Comparison of ENCODE assay signal across 10 cellular contexts in the genomic region with DNA sequence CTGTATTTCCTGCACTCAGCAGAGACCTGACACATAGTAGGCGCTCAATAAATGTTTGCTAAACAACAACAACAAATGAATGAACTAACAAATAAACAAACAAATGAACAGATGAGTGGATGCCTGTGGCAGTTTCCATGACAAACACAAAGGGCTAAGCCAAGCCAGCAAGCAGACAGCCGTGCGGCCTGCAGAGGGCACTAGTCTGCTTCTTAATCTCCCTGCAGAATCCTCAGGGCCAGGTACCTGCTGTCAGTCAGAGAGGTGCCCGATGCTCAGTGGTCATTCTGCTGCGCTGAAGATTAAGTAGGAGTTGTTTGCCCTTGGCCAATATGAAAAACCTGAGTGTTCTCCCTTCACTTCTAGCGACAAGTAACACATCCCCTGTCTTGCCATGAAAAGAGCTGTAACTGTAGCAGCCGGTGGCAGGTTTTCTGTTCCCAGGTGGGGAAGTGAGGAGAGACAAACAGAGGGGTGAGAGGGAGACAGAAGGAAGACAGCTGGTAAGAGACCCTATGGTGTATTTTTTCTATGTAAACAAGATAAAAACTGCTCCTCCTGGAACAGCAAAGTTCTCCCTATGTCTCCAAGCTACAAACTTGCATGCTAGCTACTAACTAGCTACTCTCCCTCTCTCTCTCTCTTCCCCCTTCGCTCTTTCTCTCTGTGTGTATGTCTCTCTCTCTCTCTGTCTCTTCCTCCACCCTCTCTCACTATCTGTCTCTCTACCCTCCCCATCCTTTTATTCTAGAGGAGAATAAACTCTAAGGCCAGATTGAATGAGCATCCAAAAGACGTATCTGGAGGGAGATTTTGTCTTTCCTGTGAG. TPM values are rescaled to one million over a fixed set of nuclear protein-coding genes. Genes with fewer than 3 reads are reported as not detected.
DNase-seq lines count a peak whose midpoint lies in the region; ATAC-seq, FAIRE-seq and TF ChIP-seq lines count a peak whose summit lies in the region.
"Had no signal": no experiment of that assay in that cellular context is flagged by ENCODE, and none has a peak within 500 bp of the region (broad histone marks: within the 10 kb centered on the region; RNA-seq: fewer than 3 reads in every experiment).

Gene MC3R, plus strand, starts transcription at position 779 of the 829 bp plus-strand sequence. CDS start 112 bp downstream, outside the sequence.

- H3K36me3 Mint-ChIP-seq in T-cell = no peaks in the 10 kb centered on the region
- no peaks in the 10 kb centered on the region for H3K36me3 Mint-ChIP-seq in stimulated activated effector memory CD8-positive, alpha-beta T cell treated with anti-CD3 and anti-CD28 coated beads, Interleukin-12 subunit alpha, Interleukin-12 subunit beta, amount 100 ng/mL, for 72 hours

- H3K79me2 ChIP-seq in MM.1S (ENCODE audit: low read length) = no peaks in the 10 kb centered on the region
- no peaks in the 10 kb centered on the region for H3K79me2 ChIP-seq in HepG2 (ENCODE audit: insufficient read depth, low read length)

- no peak within 1 kb of the TSS for H3K9ac ChIP-seq in MM.1S (ENCODE audit: low read length)
- H3K9ac ChIP-seq in HepG2 (ENCODE audit: insufficient read depth, low read depth, low read length) = no peak within 1 kb of the TSS

- no peak within 1 kb of the TSS for H3K4me3 Mint-ChIP-seq in T-cell
- H3K4me3 Mint-ChIP-seq in stimulated activated effector memory CD8-positive, alpha-beta T cell treated with anti-CD3 and anti-CD28 coated beads, Interleukin-12 subunit alpha, Interleukin-12 subunit beta, amount 100 ng/mL, for 72 hours = no peak within 1 kb of the TSS

- 11% methylated on average over 9 of the region's 9 CpGs for WGBS in HepG2 (ENCODE audit: low lambda C conversion rate)

- intact Hi-C loops in breast epithelium (cut with DNase I; ENCODE audit: low total_unique reads) = no loop called here
- intact Hi-C loops in HepG2 (cut with micrococcal nuclease; ENCODE audit: unreplicated experiment) = loop anchor here (1.0 to 5.0 kb wide), 5 partner anchors 97 to 1581 kb away; partner anchors contain the start of genes AURKA and CSTF1

- H3K9me3 Mint-ChIP-seq in T-cell = no peaks in the 10 kb centered on the region
- H3K9me3 Mint-ChIP-seq in stimulated activated effector memory CD8-positive, alpha-beta T cell treated with anti-CD3 and anti-CD28 coated beads, Interleukin-12 subunit alpha, Interleukin-12 subunit beta, amount 100 ng/mL, for 72 hours = no peaks in the 10 kb centered on the region

- CTCF ChIA-PET in T-cell (lab: Charles Lee) = no interaction called here
- CTCF ChIA-PET in HepG2 (lab: Yijun Ruan, JAX; ENCODE audit: low intra/inter-chr PET ratio, low total read pairs) = interaction anchor here (0.8 to 1.9 kb wide), 5 partner anchors 9 to 1567 kb away, joined by 3 to 13 read pairs (median 4); no protein-coding TSS in a partner anchor

- H3K4me1 Mint-ChIP-seq in T-cell = no peaks in the 10 kb centered on the region
- H3K4me1 Mint-ChIP-seq in stimulated activated effector memory CD8-positive, alpha-beta T cell treated with anti-CD3 and anti-CD28 coated beads, Interleukin-12 subunit alpha, Interleukin-12 subunit beta, amount 100 ng/mL, for 72 hours = no peaks in the 10 kb centered on the region

- DNase-seq in DMS153 treated with DMSO at 0.1 percent for 48 hours (lab: John Stamatoyannopoulos, UW; ENCODE audit: unreplicated experiment) (peak; percentile 49), MM.1S (peak; percentile 67), T-cell (peak in 24 of 34 experiments; percentile 3 to 34 (median 20)), breast epithelium (ENCODE audit: low spot score in 2 of 2) (peak; percentile 40 to 60), HepG2 (ENCODE audit: low spot score) (peak; percentile 68), GM19240 (ENCODE audit: insufficient read length, low spot score) (no peak)
- peak; percentile 3 to 52 for DNase-seq in stimulated activated effector memory CD8-positive, alpha-beta T cell treated with anti-CD3 and anti-CD28 coated beads, Interleukin-12 subunit alpha, Interleukin-12 subunit beta, amount 100 ng/mL, for 72 hours (ENCODE audit: low spot score in 2 of 2)

- H3K9me3 ChIP-seq in MM.1S (replicated peaks; ENCODE audit: insufficient read depth, low read length) = no peaks in the 10 kb centered on the region
- H3K9me3 ChIP-seq in breast epithelium = no peaks in the 10 kb centered on the region
- no peaks in the 10 kb centered on the region for H3K9me3 ChIP-seq in HepG2 (ENCODE audit: low read length)

- BruUV-seq in HepG2 (replicated peaks; lab: Mats Ljungman, UMichigan) = no TSS peak

- peak; percentile 87 for TF ChIP-seq CTCF in MM.1S (IDR thresholded peaks at IDR 0.05; ENCODE audit: low read length)
- peak in 2 of 3 donors; percentile 39 to 49 for TF ChIP-seq CTCF in breast epithelium (IDR thresholded peaks at IDR 0.05)
- TF ChIP-seq CTCF in HepG2 (CRISPR knock-in tag; IDR thresholded peaks at IDR 0.05) = peak; percentile 94

- H2AFZ ChIP-seq in MM.1S (ENCODE audit: low read length) (no peak within 1 kb of the TSS), HepG2 (ENCODE audit: low read length) (no peak within 1 kb of the TSS)

- no peaks in the 10 kb centered on the region for H3K27me3 ChIP-seq in MM.1S (replicated peaks; ENCODE audit: insufficient read depth, low read length)
- peaks cover 0 to 36% of the 10 kb centered on the region in 2 donors for H3K27me3 ChIP-seq in breast epithelium
- peaks cover 0 to 3% of the 10 kb centered on the region in 2 experiments; a peak in 1 of 5 replicates for H3K27me3 ChIP-seq in HepG2 (ENCODE audit: control insufficient read depth in 1 of 2, insufficient read depth in 2 of 2, low read length in 2 of 2)

- TF ChIP-seq POLR2A in breast epithelium (IDR thresholded peaks at IDR 0.05) (no peak), HepG2 (IDR thresholded peaks at IDR 0.05; ENCODE audit: insufficient read depth in 1 of 2, low read depth in 2 of 2, low read length in 2 of 2) (no peak)

- in situ Hi-C loops in HepG2 (cut with HindIII; ENCODE audit: extremely low pct_ligation_motif_present, low pct_unique_long_range_greater_than_20kb) = loop anchor here (10.0 kb wide), 1 partner anchor 107 kb away; the partner anchor contains the start of gene FAM210B

- H3K4me1 ChIP-seq in MM.1S (ENCODE audit: low read length) (0 out of 2 replicates have a peak, but pooled peaks cover 5% of the 10 kb centered on the region), breast epithelium (no peaks in the 10 kb centered on the region), HepG2 (ENCODE audit: insufficient read depth, low read length) (no peaks in the 10 kb centered on the region)

- H4K20me1 ChIP-seq in MM.1S (ENCODE audit: insufficient read depth, low read length) = no peaks in the 10 kb centered on the region
- no peaks in the 10 kb centered on the region; the same call in 1 of the 2 replicates for H4K20me1 ChIP-seq in HepG2 (ENCODE audit: insufficient read depth, low read length)

- H3K36me3 ChIP-seq in MM.1S (replicated peaks; ENCODE audit: insufficient read depth, low read length) (no peaks in the 10 kb centered on the region), breast epithelium (no peaks in the 10 kb centered on the region), HepG2 (replicated peaks in 1 of 2; ENCODE audit: control insufficient read depth in 1 of 2, insufficient read depth in 2 of 2, low read length in 2 of 2) (no peaks in the 10 kb centered on the region)

- TF ChIP-seq RAD21 in HepG2 (CRISPR knock-in tag; IDR thresholded peaks at IDR 0.05) = peak; percentile 74

- H3K27ac ChIP-seq in MM.1S (ENCODE audit: low read length) = no peak within 1 kb of the TSS
- H3K27ac ChIP-seq in breast epithelium = no peak within 1 kb of the TSS
- H3K27ac ChIP-seq in HepG2 (ENCODE audit: extremely low read length, insufficient read depth, low read length) = no peak within 1 kb of the TSS
- H3K27ac ChIP-seq: skin epidermis had no signal

- ATAC-seq in GM21360 (IDR thresholded peaks at IDR 0.05; ENCODE audit: unreplicated experiment) (peak; percentile 73), T-cell (replicated peaks in 1 of 4) (peak in 1 of 4 experiments; percentile 49), HepG2 (peak; percentile 97)
- peak; percentile 66 for ATAC-seq in stimulated activated effector memory CD8-positive, alpha-beta T cell treated with anti-CD3 and anti-CD28 coated beads, Interleukin-12 subunit alpha, Interleukin-12 subunit beta, amount 100 ng/mL, for 72 hours

- H3K27ac Mint-ChIP-seq in T-cell = no peak within 1 kb of the TSS
- no peak within 1 kb of the TSS for H3K27ac Mint-ChIP-seq in stimulated activated effector memory CD8-positive, alpha-beta T cell treated with anti-CD3 and anti-CD28 coated beads, Interleukin-12 subunit alpha, Interleukin-12 subunit beta, amount 100 ng/mL, for 72 hours

- POLR2A ChIA-PET in T-cell (lab: Charles Lee) (no interaction called here), HepG2 (lab: Yijun Ruan, JAX) (no interaction called here)

- peak; percentile 90 for FAIRE-seq in HepG2 (lab: Jason Lieb, UNC)

- peaks cover 50 to 52% of the 10 kb centered on the region in 2 donors for H3K27me3 Mint-ChIP-seq in T-cell

- no peaks in the 10 kb centered on the region for H3K9me2 ChIP-seq in MM.1S (replicated peaks; ENCODE audit: insufficient read depth, low read length)

- no peaks in the 10 kb centered on the region for H3F3A ChIP-seq in MM.1S (ENCODE audit: insufficient read depth, low read length)

- TF ChIP-seq EP300 in HepG2 (IDR thresholded peaks at IDR 0.05; ENCODE audit: low read depth in 2 of 2, low read length in 2 of 2) (no peak), HepG2 (CRISPR knock-in tag; IDR thresholded peaks at IDR 0.05; ENCODE audit: borderline replicate concordance) (no peak)

- H3K4me2 ChIP-seq in MM.1S (ENCODE audit: low read depth, low read length) (no peak within 1 kb of the TSS), HepG2 (ENCODE audit: low read depth, low read length) (no peak within 1 kb of the TSS)

- H3K4me3 ChIP-seq in MM.1S (ENCODE audit: low read length) (no peak within 1 kb of the TSS), breast epithelium (no peak within 1 kb of the TSS), HepG2 (replicated peaks in 1 of 3; ENCODE audit: insufficient read depth in 1 of 3, low read depth in 2 of 3, low read length in 3 of 3) (no peak within 1 kb of the TSS)
- H3K4me3 ChIP-seq: skin epidermis had no signal

RNA-seq across cellular contexts. Expression of gene MC3R, which starts in this region (rescaled TPM):
- total RNA-seq in T-cell (not detected), breast epithelium (not detected), HepG2 (2016; rRNA removed; fragmentation: Illumina TruSeq; extraction: Trizol) (not detected in 2 replicates)
- total RNA-seq in HepG2 (2016; cell fraction: cytosol; rRNA removed; fragmentation: Illumina TruSeq; extraction: Trizol; ENCODE audit: low read depth) = not detected in 2 replicates
- not detected in 2 replicates for total RNA-seq in HepG2 (2016; cell fraction: insoluble cytoplasmic fraction; rRNA removed; fragmentation: Illumina TruSeq; extraction: Trizol)
- total RNA-seq in HepG2 (2016; cell fraction: membrane; rRNA removed; fragmentation: Illumina TruSeq; extraction: Trizol) = not detected in 2 replicates
- not detected in 2 replicates for total RNA-seq in HepG2 (2016; cell fraction: nucleus; rRNA removed; fragmentation: Illumina TruSeq; extraction: Trizol)
- polyA plus RNA-seq in HepG2 (2011; rRNA removed) = not detected in 2 replicates
- polyA plus RNA-seq in HepG2 (2011; cell fraction: cytosol; rRNA removed) = not detected in 2 replicates
- not detected in 2 replicates for polyA plus RNA-seq in HepG2 (2011; cell fraction: nucleus; rRNA removed)
- not detected in 2 replicates for polyA plus RNA-seq in HepG2 (2012)
- not detected in 2 replicates for polyA plus RNA-seq in HepG2 (2016; cell fraction: cytosol; fragmentation: Illumina TruSeq; extraction: Trizol; ENCODE audit: low read depth)
- not detected in 2 replicates for polyA plus RNA-seq in HepG2 (2016; cell fraction: insoluble cytoplasmic fraction; fragmentation: Illumina TruSeq; extraction: Trizol; ENCODE audit: low read depth)
- not detected in 2 replicates for polyA plus RNA-seq in HepG2 (2016; cell fraction: membrane; fragmentation: Illumina TruSeq; extraction: Trizol; ENCODE audit: low read depth)
- not detected in 2 replicates for polyA plus RNA-seq in HepG2 (2016; cell fraction: nucleus; fragmentation: Illumina TruSeq; extraction: Trizol; ENCODE audit: insufficient read depth, low read depth)
- polyA minus RNA-seq in HepG2 (2011; rRNA and poly(A)+ RNA removed; ENCODE audit: low replicate concordance) = not detected in 2 replicates
- polyA minus RNA-seq in HepG2 (2011; cell fraction: cytosol; rRNA and poly(A)+ RNA removed) = not detected in 2 replicates
- not detected in 2 replicates for polyA minus RNA-seq in HepG2 (2011; cell fraction: nucleus; rRNA and poly(A)+ RNA removed)
- total RNA-seq: T-helper 2 cell treated with Interferon-gamma antibody and Interleukin-4, amounts not matched to agents 100 ng/mL and 5 ng/mL, for 36 hours had no signal

Comparison
In these comparisons a context has a peak if more than half of its experiments do, and no peak if none do; other contexts are left out.
1. Peak in DNase-seq in T-cell; RNA of the gene not detected or under 1 TPM.
2. Peak in DNase-seq in breast epithelium; RNA of the gene not detected or under 1 TPM.
3. Peak in DNase-seq and ATAC-seq in HepG2; RNA of the gene not detected or under 1 TPM.
4. CTCF ChIP-seq: peak in every context shown above with its lines; median percentile 94 in HepG2; 87 in MM.1S; 44 in breast epithelium.